ENCODE assay signal across 8 cellular contexts in genomic region chr12:53053223-53054111, GRCh38. TPM values are rescaled to one million over a fixed set of nuclear protein-coding genes. Genes with fewer than 3 reads are reported as not detected.
DNase-seq lines count a peak whose midpoint lies in the region; ATAC-seq, FAIRE-seq and TF ChIP-seq lines count a peak whose summit lies in the region.

No MANE protein-coding gene starts in this region.

- TF ChIP-seq POLR2A in A549 (IDR thresholded peaks at IDR 0.05; ENCODE audit: low read length) = no peak

- H3K4me1 ChIP-seq in A549 (peaks cover 62% of the 10 kb centered on the region), GM23248 (ENCODE audit: insufficient read depth) (peaks cover 66% of the 10 kb centered on the region), NT2/D1 (ENCODE audit: insufficient read depth, insufficient read length) (peaks cover 41% of the 10 kb centered on the region), neural progenitor cell (peaks cover 30% of the 10 kb centered on the region)

- DNase-seq in A549 (ENCODE audit: low read depth in 1 of 2, low spot score in 1 of 2) (peak in 1 of 2 experiments; percentile 70), GM23248 (peak; percentile 63), NT2/D1 (ENCODE audit: low read depth, low spot score) (no peak), germinal center (ENCODE audit: low spot score) (peak; percentile 39), neural progenitor cell (ENCODE audit: low spot score) (peak; percentile 61), ureter (ENCODE audit: low spot score) (peak; percentile 90), GM03348 (ENCODE audit: low spot score) (no peak)
- DNase-seq in activated gamma-delta T cell treated with anti-CD3 and anti-CD28 coated beads, Interleukin-2, amount 50 U/mL, for 16 hours (ENCODE audit: low read depth) = peak; percentile 38

- H3K36me3 ChIP-seq in GM23248 (ENCODE audit: low read depth) (no peaks in the 10 kb centered on the region), NT2/D1 (ENCODE audit: insufficient read depth, insufficient read length, low read length) (peaks cover 8% of the 10 kb centered on the region), neural progenitor cell (no peaks in the 10 kb centered on the region)

- H3K4me3 Mint-ChIP-seq in neural progenitor cell = peak overlapping the region; percentile 94

- in situ Hi-C loops in GM23248 (cut with MboI) = no loop called here

- peak; percentile 39; the same call in 2 of the 3 replicates for TF ChIP-seq CTCF in A549 (IDR thresholded peaks at IDR 0.05)
- peak; percentile 62 for TF ChIP-seq CTCF in neural progenitor cell (IDR thresholded peaks at IDR 0.05)

- H3K27ac Mint-ChIP-seq in neural progenitor cell = peak overlapping the region; percentile 42

- POLR2A ChIA-PET in A549 (lab: Yijun Ruan, JAX) = interaction anchor here (0.7 to 3.2 kb wide), 8 partner anchors 9 to 171 kb away, joined by 3 to 9 read pairs (median 5); partner anchors contain the start of genes EIF4B, IGFBP6 and SPRYD3

- no peak for TF ChIP-seq RAD21 in A549 (conservative IDR thresholded peaks at IDR 0.05 in 1 of 2, IDR thresholded peaks at IDR 0.05 in 1 of 2)

- H3K4me2 ChIP-seq in A549 (peak overlapping the region; percentile 93), GM23248 (ENCODE audit: unreplicated experiment) (peak overlapping the region; percentile 65), neural progenitor cell (peak overlapping the region; percentile 75)

- no peaks in the 10 kb centered on the region for H3K9me2 ChIP-seq in GM23248 (ENCODE audit: insufficient read depth)

- H3K4me3 ChIP-seq in A549 (peak overlapping the region; percentile 58), GM23248 (peak overlapping the region; percentile 60; the same call in 1 of the 2 replicates), NT2/D1 (ENCODE audit: insufficient read length, low read depth) (peak overlapping the region; percentile 77), neural progenitor cell (peak overlapping the region; percentile 83)

- no peaks in the 10 kb centered on the region for H4K20me1 ChIP-seq in GM23248 (ENCODE audit: insufficient read depth)
- H4K20me1 ChIP-seq in neural progenitor cell (ENCODE audit: low read depth) = peaks cover 21% of the 10 kb centered on the region

- H3K4me1 Mint-ChIP-seq in neural progenitor cell = peaks cover 41% of the 10 kb centered on the region

- H3K27me3 ChIP-seq in GM23248 (replicated peaks; ENCODE audit: insufficient read depth) (no peaks in the 10 kb centered on the region), NT2/D1 (ENCODE audit: insufficient read depth, insufficient read length) (peaks cover 10% of the 10 kb centered on the region), neural progenitor cell (peaks cover 11% of the 10 kb centered on the region)

- H3K36me3 Mint-ChIP-seq in neural progenitor cell = no peaks in the 10 kb centered on the region

- H3K27ac ChIP-seq in A549 (peak overlapping the region; percentile 99), GM23248 (0 out of 2 replicates have a peak overlapping the region, but pooled peaks have one; percentile 5), neural progenitor cell (no peak overlapping the region)

- H3K9me3 ChIP-seq in A549 (no peaks in the 10 kb centered on the region), GM23248 (ENCODE audit: low read depth) (no peaks in the 10 kb centered on the region), NT2/D1 (ENCODE audit: insufficient read depth, low read length) (no peaks in the 10 kb centered on the region), neural progenitor cell (ENCODE audit: low read depth) (no peaks in the 10 kb centered on the region)

- H3K79me2 ChIP-seq in GM23248 (ENCODE audit: insufficient read depth) = peaks cover 27% of the 10 kb centered on the region
- no peaks in the 10 kb centered on the region for H3K79me2 ChIP-seq in neural progenitor cell (ENCODE audit: low read depth)

- no peak overlapping the region for H2AFZ ChIP-seq in GM23248
- peak overlapping the region; percentile 98 for H2AFZ ChIP-seq in neural progenitor cell (replicated peaks)

- ATAC-seq in A549 = peak; percentile 10 to 23

- H3K27me3 Mint-ChIP-seq in neural progenitor cell (ENCODE audit: insufficient read depth, low read depth) = peaks cover 24% of the 10 kb centered on the region

- peak overlapping the region; percentile 63; the same call in 1 of the 2 replicates for H3K9ac ChIP-seq in GM23248
- H3K9ac ChIP-seq in NT2/D1 (ENCODE audit: insufficient read length, low read depth) = peak overlapping the region; percentile 85
- no peak overlapping the region for H3K9ac ChIP-seq in neural progenitor cell

- 22% methylated on average over 14 of the region's 16 CpGs for WGBS in A549 (ENCODE audit: missing lambda C conversion rate)
- WGBS in GM23248 (ENCODE audit: low coverage in 1 of 2, low lambda C conversion rate in 2 of 2, missing lambda C conversion rate in 2 of 2), 2 experiments = 52 to 60% methylated on average over 13 to 14 of the region's 16 CpGs

- H3K9me3 Mint-ChIP-seq in neural progenitor cell = no peaks in the 10 kb centered on the region

- FAIRE-seq in A549 (lab: Jason Lieb, UNC) = no peak

- no peak for TF ChIP-seq EP300 in A549 (IDR thresholded peaks at IDR 0.05)

- H3F3A ChIP-seq in GM23248 (ENCODE audit: insufficient read depth) = peaks cover 29% of the 10 kb centered on the region
- peaks cover 15% of the 10 kb centered on the region for H3F3A ChIP-seq in neural progenitor cell (ENCODE audit: low read depth)

- CTCF ChIA-PET in A549 (lab: Yijun Ruan, JAX) = interaction anchor here (0.6 to 45.5 kb wide), 16 partner anchors 8 to 234 kb away, joined by 3 to 1424 read pairs (median 4); partner anchors contain the start of genes EIF4B, IGFBP6, SOAT2 and SPRYD3

TF ChIP-seq in A549, 52 proteins besides CTCF, POLR2A, EP300 and RAD21 (continues in another document):
- no peak for TF ChIP-seq NFE2L2 (conservative IDR thresholded peaks at IDR 0.05; ENCODE audit: low read length)

RNA-seq across cellular contexts. Expression of gene TNS2, which starts 3.6 kb away (rescaled TPM):
- 11.5 and 12.4 TPM in 2 replicates for polyA plus RNA-seq in A549 (2011; rRNA removed)
- 19.4 and 27.2 TPM in 2 replicates for polyA plus RNA-seq in A549 (2012; cell fraction: cytosol; rRNA removed)
- 72.7 and 109 TPM in 2 replicates for polyA plus RNA-seq in A549 (2012; cell fraction: nucleus; rRNA removed)
- 13.5 to 15.8 TPM (median 15.3 TPM) in 3 replicates for polyA plus RNA-seq in A549 (2017; fragmentation: RNase III; extraction: RNeasy Plus Mini Kit Qiagen cat#74134 plus additional on column Dnase treatment)
- polyA minus RNA-seq in A549 (2011; rRNA and poly(A)+ RNA removed) = 36.0 and 44.8 TPM in 2 replicates
- total RNA-seq in GM23248 (2014; rRNA removed; shearing (Covaris generic)) = 41.6 and 48.6 TPM in 2 replicates
- 24.1 and 26.1 TPM in 2 replicates for polyA plus RNA-seq in GM23248 (2016; fragmentation: Nextera tagmentation; extraction: Ambion mirVana)
- total RNA-seq in neural progenitor cell (ENCODE audit: low replicate concordance) = 0.24 and 0.28 TPM in 2 replicates
- 198 TPM for total RNA-seq in ureter

RNA-seq across cellular contexts. Expression of gene SPRYD3, which starts 25.7 kb away (rescaled TPM):
- polyA plus RNA-seq in A549 (2011; rRNA removed) = 26.8 and 28.1 TPM in 2 replicates
- polyA plus RNA-seq in A549 (2012; cell fraction: cytosol; rRNA removed) = 25.8 and 28.2 TPM in 2 replicates
- polyA plus RNA-seq in A549 (2012; cell fraction: nucleus; rRNA removed) = 28.8 and 33.3 TPM in 2 replicates
- 16.1 to 18.6 TPM (median 17.3 TPM) in 3 replicates for polyA plus RNA-seq in A549 (2017; fragmentation: RNase III; extraction: RNeasy Plus Mini Kit Qiagen cat#74134 plus additional on column Dnase treatment)
- polyA minus RNA-seq in A549 (2011; rRNA and poly(A)+ RNA removed) = 47.8 and 49.6 TPM in 2 replicates
- total RNA-seq in GM23248 (2014; rRNA removed; shearing (Covaris generic)) = 42.5 and 48.7 TPM in 2 replicates
- 54.7 and 55.5 TPM in 2 replicates for polyA plus RNA-seq in GM23248 (2016; fragmentation: Nextera tagmentation; extraction: Ambion mirVana)
- total RNA-seq in neural progenitor cell (ENCODE audit: low replicate concordance) = 5.4 and 6.7 TPM in 2 replicates
- 66.6 TPM for total RNA-seq in ureter

RNA-seq across cellular contexts. Expression of gene IGFBP6, which starts 44.0 kb away (rescaled TPM):
- polyA plus RNA-seq in A549 (2011; rRNA removed) (49.1 and 64.5 TPM in 2 replicates), A549 (2017; fragmentation: RNase III; extraction: RNeasy Plus Mini Kit Qiagen cat#74134 plus additional on column Dnase treatment) (128 to 155 TPM (median 128 TPM) in 3 replicates), GM23248 (2016; fragmentation: Nextera tagmentation; extraction: Ambion mirVana) (1,827 and 1,899 TPM in 2 replicates)
- 173 and 192 TPM in 2 replicates for polyA plus RNA-seq in A549 (2012; cell fraction: cytosol; rRNA removed)
- polyA plus RNA-seq in A549 (2012; cell fraction: nucleus; rRNA removed) = 121 and 142 TPM in 2 replicates
- polyA minus RNA-seq in A549 (2011; rRNA and poly(A)+ RNA removed) = 51.3 and 54.2 TPM in 2 replicates
- 1,132 and 1,614 TPM in 2 replicates for total RNA-seq in GM23248 (2014; rRNA removed; shearing (Covaris generic))
- total RNA-seq in neural progenitor cell (ENCODE audit: low replicate concordance) (2.5 and 2.6 TPM in 2 replicates), ureter (133 TPM)

RNA-seq across cellular contexts. Expression of gene EIF4B, which starts 47.2 kb away (rescaled TPM):
- polyA plus RNA-seq in A549 (2011; rRNA removed) = 577 and 650 TPM in 2 replicates
- 209 and 256 TPM in 2 replicates for polyA plus RNA-seq in A549 (2012; cell fraction: cytosol; rRNA removed)
- polyA plus RNA-seq in A549 (2012; cell fraction: nucleus; rRNA removed) = 167 and 231 TPM in 2 replicates
- 363 to 377 TPM (median 375 TPM) in 3 replicates for polyA plus RNA-seq in A549 (2017; fragmentation: RNase III; extraction: RNeasy Plus Mini Kit Qiagen cat#74134 plus additional on column Dnase treatment)
- polyA minus RNA-seq in A549 (2011; rRNA and poly(A)+ RNA removed) = 707 and 843 TPM in 2 replicates
- total RNA-seq in GM23248 (2014; rRNA removed; shearing (Covaris generic)) = 436 and 501 TPM in 2 replicates
- 73.4 and 74.8 TPM in 2 replicates for polyA plus RNA-seq in GM23248 (2016; fragmentation: Nextera tagmentation; extraction: Ambion mirVana)
- 774 and 833 TPM in 2 replicates for total RNA-seq in neural progenitor cell (ENCODE audit: low replicate concordance)
- 474 TPM for total RNA-seq in ureter

RNA-seq across cellular contexts. Expression of gene SOAT2, which starts 49.8 kb away (rescaled TPM):
- 0.12 and 0.14 TPM in 2 replicates for polyA plus RNA-seq in A549 (2011; rRNA removed)
- 0.46 and 0.56 TPM in 2 replicates for polyA plus RNA-seq in A549 (2012; cell fraction: cytosol; rRNA removed)
- polyA plus RNA-seq in A549 (2012; cell fraction: nucleus; rRNA removed) = 1.9 TPM in 2 replicates
- polyA plus RNA-seq in A549 (2017; fragmentation: RNase III; extraction: RNeasy Plus Mini Kit Qiagen cat#74134 plus additional on column Dnase treatment) = 0.09 to 0.21 TPM (median 0.16 TPM) in 3 replicates
- polyA minus RNA-seq in A549 (2011; rRNA and poly(A)+ RNA removed) = 0.12 and 0.19 TPM in 2 replicates
- total RNA-seq in GM23248 (2014; rRNA removed; shearing (Covaris generic)) = not detected in 2 replicates
- polyA plus RNA-seq in GM23248 (2016; fragmentation: Nextera tagmentation; extraction: Ambion mirVana) = 0.33 and 0.43 TPM in 2 replicates
- total RNA-seq in neural progenitor cell (ENCODE audit: low replicate concordance) = not detected in 2 replicates
- total RNA-seq in ureter = 0.18 TPM

Comparison
In these comparisons a context has a peak if more than half of its experiments do, and no peak if none do; other contexts are left out.
1. DNase-seq: peak in GM23248 (single experiment), activated gamma-delta T cell treated with anti-CD3 and anti-CD28 coated beads, Interleukin-2, amount 50 U/mL, for 16 hours (single experiment), germinal center (single experiment), neural progenitor cell (single experiment) and ureter (single experiment); none in NT2/D1 (single experiment) and GM03348 (single experiment).
2. RNA of gene TNS2, which starts 3.6 kb away (total RNA-seq): 198 TPM in ureter (single experiment) and 41.6 to 48.6 TPM in GM23248; 0.24 to 0.28 TPM in neural progenitor cell; every median in the first group is over 10 times any median in the second.
3. RNA of gene IGFBP6, which starts 44.0 kb away (total RNA-seq): 1,132 to 1,614 TPM in GM23248 and 133 TPM in ureter (single experiment); 2.5 to 2.6 TPM in neural progenitor cell; every median in the first group is over 10 times any median in the second.
4. Peak in every context shown above with its lines, with median percentiles within 50 percentile points of each other: H3K4me2 ChIP-seq and H3K4me3 ChIP-seq.